ENCODE assay signal across 25 cellular contexts in genomic region chr4:3471886-3472285, GRCh38. TPM values are rescaled to one million over a fixed set of nuclear protein-coding genes. Genes with fewer than 3 reads are reported as not detected.
"Had no signal": no experiment of that assay in that cellular context is flagged by ENCODE, and none has a peak within 500 bp of the region (broad histone marks: within the 10 kb centered on the region; RNA-seq: fewer than 3 reads in every experiment).

No MANE protein-coding gene starts in this region.

- H3K27ac ChIP-seq: adrenal gland, breast epithelium, KMS-11, SJSA1 had no signal

- H3K36me3 Mint-ChIP-seq: activated naive CD8-positive, alpha-beta T cell treated with anti-CD3 and anti-CD28 coated beads, Interleukin-2, amount 10 ng/mL, durations not matched to agents 7 days and 5 days had no signal

- ATAC-seq: activated CD4-positive, CD25-positive, alpha-beta regulatory T cell treated with anti-CD3 and anti-CD28 coated beads, Interleukin-2, amount 50 U/mL, for 24 hours; activated CD8-positive, alpha-beta T cell treated with anti-CD3 and anti-CD28 coated beads for 36 hours; activated T-cell treated with anti-CD3 and anti-CD28 coated beads, Interleukin-2, amount 50 U/mL, for 72 hours; Panc1; SK-N-SH treated with all-trans-retinoic acid at 6 μM for 48 hours had no signal

- DNase-seq: activated CD4-positive, alpha-beta T cell treated with anti-CD3 and anti-CD28 coated beads for 4 hours; activated CD8-positive, alpha-beta memory T cell treated with anti-CD3 and anti-CD28 coated beads, Interleukin-2, amount 50 U/mL, for 4 hours; activated CD8-positive, alpha-beta T cell treated with anti-CD3 and anti-CD28 coated beads for 36 hours; activated naive CD4-positive, alpha-beta T cell treated with anti-CD3 and anti-CD28 coated beads, Interleukin-2, amount 50 U/mL, for 16 hours; activated naive CD8-positive, alpha-beta T cell treated with anti-CD3 and anti-CD28 coated beads, Interleukin-2, amount 10 ng/mL, durations not matched to agents 7 days and 5 days; activated T-cell treated with anti-CD3 and anti-CD28 coated beads, Interleukin-2, amount 50 U/mL, for 72 hours; adrenal gland; anterior cingulate cortex; NCI-H1092; NCI-H1930; NCI-H2171; NCI-H510A; NCI-H526 treated with DMSO at 0.1 percent for 48 hours; NCI-H82; RPMI8226; SHP77; SW 1271 had no signal

- H3K9me3 ChIP-seq: adrenal gland, breast epithelium, SJSA1 had no signal

- H3K9ac ChIP-seq: KMS-11 had no signal

- H3K4me2 ChIP-seq: KMS-11 had no signal

- H3K9me3 Mint-ChIP-seq: activated CD8-positive, alpha-beta T cell treated with anti-CD3 and anti-CD28 coated beads for 36 hours; activated naive CD8-positive, alpha-beta T cell treated with anti-CD3 and anti-CD28 coated beads, Interleukin-2, amount 10 ng/mL, durations not matched to agents 7 days and 5 days; activated T-cell treated with anti-CD3 and anti-CD28 coated beads, Interleukin-2, amount 50 U/mL, for 72 hours had no signal

- H3K27ac Mint-ChIP-seq: activated CD8-positive, alpha-beta T cell treated with anti-CD3 and anti-CD28 coated beads for 36 hours; activated naive CD8-positive, alpha-beta T cell treated with anti-CD3 and anti-CD28 coated beads, Interleukin-2, amount 10 ng/mL, durations not matched to agents 7 days and 5 days; activated T-cell treated with anti-CD3 and anti-CD28 coated beads, Interleukin-2, amount 50 U/mL, for 72 hours had no signal

- H3K4me3 Mint-ChIP-seq: activated CD8-positive, alpha-beta T cell treated with anti-CD3 and anti-CD28 coated beads for 36 hours; activated naive CD8-positive, alpha-beta T cell treated with anti-CD3 and anti-CD28 coated beads, Interleukin-2, amount 10 ng/mL, durations not matched to agents 7 days and 5 days; activated T-cell treated with anti-CD3 and anti-CD28 coated beads, Interleukin-2, amount 50 U/mL, for 72 hours had no signal

- H3K27me3 ChIP-seq: adrenal gland, SJSA1 had no signal

- H3K27me3 Mint-ChIP-seq: activated CD8-positive, alpha-beta T cell treated with anti-CD3 and anti-CD28 coated beads for 36 hours; activated naive CD8-positive, alpha-beta T cell treated with anti-CD3 and anti-CD28 coated beads, Interleukin-2, amount 10 ng/mL, durations not matched to agents 7 days and 5 days had no signal

- H3K4me1 Mint-ChIP-seq: activated naive CD8-positive, alpha-beta T cell treated with anti-CD3 and anti-CD28 coated beads, Interleukin-2, amount 10 ng/mL, durations not matched to agents 7 days and 5 days had no signal

- H3K36me3 ChIP-seq: adrenal gland, breast epithelium, SJSA1 had no signal

- H3K4me1 ChIP-seq: adrenal gland, breast epithelium, SJSA1 had no signal

- H3K4me3 ChIP-seq: adrenal gland, breast epithelium, SJSA1 had no signal

RNA-seq across cellular contexts. Expression of gene DOK7, which starts 8.8 kb away (rescaled TPM):
- total RNA-seq: activated CD8-positive, alpha-beta T cell treated with anti-CD3 and anti-CD28 coated beads for 36 hours; activated naive CD8-positive, alpha-beta T cell treated with anti-CD3 and anti-CD28 coated beads, Interleukin-2, amount 10 ng/mL, durations not matched to agents 7 days and 5 days; activated T-cell treated with anti-CD3 and anti-CD28 coated beads, Interleukin-2, amount 50 U/mL, for 72 hours; T-helper 1 cell treated with Interleukin-12 subunit alpha and Interleukin-12 subunit beta and Interleukin-4 antibody, amounts not matched to agents 30 ng/mL and 1 ng/mL, for 36 hours had no signal

RNA-seq across cellular contexts. Expression of gene HGFAC, which starts 30.1 kb away (rescaled TPM):
- total RNA-seq: activated CD8-positive, alpha-beta T cell treated with anti-CD3 and anti-CD28 coated beads for 36 hours; activated naive CD8-positive, alpha-beta T cell treated with anti-CD3 and anti-CD28 coated beads, Interleukin-2, amount 10 ng/mL, durations not matched to agents 7 days and 5 days; OCI-LY7; T-helper 1 cell treated with Interleukin-12 subunit alpha and Interleukin-12 subunit beta and Interleukin-4 antibody, amounts not matched to agents 30 ng/mL and 1 ng/mL, for 36 hours had no signal
